Comparison of ENCODE assay signal across 13 cellular contexts in genomic region chr6:52392944-52393343, GRCh38. TPM values are rescaled to one million over a fixed set of nuclear protein-coding genes. Genes with fewer than 3 reads are reported as not detected.
DNase-seq lines count a peak whose midpoint lies in the region; ATAC-seq and TF ChIP-seq lines count a peak whose summit lies in the region.
"Had no signal": no experiment of that assay in that cellular context is flagged by ENCODE, and none has a peak within 500 bp of the region (broad histone marks: within the 10 kb centered on the region; RNA-seq: fewer than 3 reads in every experiment).

No MANE protein-coding gene starts in this region.

- peak overlapping the region; percentile 62 for H3K4me3 Mint-ChIP-seq in activated naive CD8-positive, alpha-beta T cell
- no peak overlapping the region for H3K4me3 Mint-ChIP-seq in type B pancreatic cell

- H3K9me3 Mint-ChIP-seq in activated naive CD8-positive, alpha-beta T cell (ENCODE audit: low read depth) = no peaks in the 10 kb centered on the region
- H3K9me3 Mint-ChIP-seq in type B pancreatic cell = no peaks in the 10 kb centered on the region

- no peaks in the 10 kb centered on the region for H3K27me3 Mint-ChIP-seq in activated naive CD8-positive, alpha-beta T cell
- no peaks in the 10 kb centered on the region for H3K27me3 Mint-ChIP-seq in type B pancreatic cell

- H3K27me3 ChIP-seq in fibroblast of lung (ENCODE audit: control insufficient read depth, insufficient read depth, low read length) = no peaks in the 10 kb centered on the region
- H3K27me3 ChIP-seq: BLaER1 had no signal

- ATAC-seq in GM21381 (IDR thresholded peaks at IDR 0.05; ENCODE audit: unreplicated experiment) = no peak

- H3K4me1 Mint-ChIP-seq in activated naive CD8-positive, alpha-beta T cell (ENCODE audit: low read depth) = peaks cover 96% of the 10 kb centered on the region
- H3K4me1 Mint-ChIP-seq in type B pancreatic cell (ENCODE audit: unreplicated experiment) = peaks cover 17% of the 10 kb centered on the region

- no peaks in the 10 kb centered on the region for H3K79me2 ChIP-seq in fibroblast of lung (ENCODE audit: control insufficient read depth, insufficient read depth, low read length)

- H3K4me3 ChIP-seq in fibroblast of lung (replicated peaks in 1 of 4; ENCODE audit: control extremely low read depth in 1 of 4, insufficient read depth in 1 of 4, low read depth in 3 of 4, low read length in 4 of 4) = no peak overlapping the region
- H3K4me3 ChIP-seq: BLaER1, PC-9 had no signal

- H3K36me3 ChIP-seq in fibroblast of lung (ENCODE audit: control insufficient read depth, insufficient read depth, low read length) = no peaks in the 10 kb centered on the region

- no peak overlapping the region for H2AFZ ChIP-seq in fibroblast of lung (ENCODE audit: low read length)
- H2AFZ ChIP-seq: PC-9 had no signal

- no peak overlapping the region for H3K27ac ChIP-seq in fibroblast of lung (ENCODE audit: insufficient read depth, low read length)
- H3K27ac ChIP-seq: BLaER1, PC-9 had no signal

- TF ChIP-seq CTCF in fibroblast of lung (conservative IDR thresholded peaks at IDR 0.05 in 1 of 2, IDR thresholded peaks at IDR 0.05 in 1 of 2; ENCODE audit: low read depth in 1 of 2, low read length in 2 of 2) (no peak), type B pancreatic cell (conservative IDR thresholded peaks at IDR 0.05) (no peak)

- no peaks in the 10 kb centered on the region for H3K9me3 ChIP-seq in fibroblast of lung (ENCODE audit: control insufficient read depth, insufficient read depth, low read depth, low read length)

- no peaks in the 10 kb centered on the region for H4K20me1 ChIP-seq in fibroblast of lung (ENCODE audit: control insufficient read depth, extremely low read depth, insufficient read depth, low read length)
- H4K20me1 ChIP-seq: BLaER1 had no signal

- peak; percentile 42 for DNase-seq in A172 (ENCODE audit: low spot score)
- DNase-seq in EL = peak; percentile 66
- DNase-seq in fibroblast of lung (ENCODE audit: low read depth in 2 of 2) = peak; percentile 43 to 84
- no peak for DNase-seq in DMS79 (lab: John Stamatoyannopoulos, UW)
- no peak for DNase-seq in type B pancreatic cell (ENCODE audit: extremely low spot score, unreplicated experiment)
- no peak for DNase-seq in NCI-H774 (lab: John Stamatoyannopoulos, UW)
- DNase-seq: erythroblast; PC-9; stimulated activated CD4-positive, alpha-beta T cell treated with anti-CD3 and anti-CD28 coated beads, Interleukin-4, amount 100 ng/mL, for 24 hours; stimulated activated naive CD4-positive, alpha-beta T cell treated with Interleukin-2 at 50 U/mL for 16 hours had no signal

- H3K27ac Mint-ChIP-seq in activated naive CD8-positive, alpha-beta T cell = peak overlapping the region; percentile 93
- no peak overlapping the region for H3K27ac Mint-ChIP-seq in type B pancreatic cell

- no peak overlapping the region for H3K9ac ChIP-seq in fibroblast of lung (ENCODE audit: insufficient read depth, low read length)
- H3K9ac ChIP-seq: BLaER1 had no signal

- peak overlapping the region; percentile 15 for H3K4me2 ChIP-seq in fibroblast of lung (ENCODE audit: extremely low read depth, insufficient read depth, low read length)
- H3K4me2 ChIP-seq: BLaER1, PC-9 had no signal

- H3K36me3 Mint-ChIP-seq in activated naive CD8-positive, alpha-beta T cell = peaks cover 2% of the 10 kb centered on the region
- peaks cover 4% of the 10 kb centered on the region for H3K36me3 Mint-ChIP-seq in type B pancreatic cell

- peaks cover 4% of the 10 kb centered on the region for H3K4me1 ChIP-seq in fibroblast of lung (ENCODE audit: control insufficient read depth, extremely low read depth, insufficient read depth, low read length)

RNA-seq across cellular contexts. Expression of gene EFHC1, which starts 27.2 kb away (rescaled TPM):
- 29.1 and 39.1 TPM in 2 replicates for total RNA-seq in A172 (2014; rRNA removed; shearing (Covaris generic))
- total RNA-seq in fibroblast of lung (22.9 and 29.4 TPM in 2 replicates), type B pancreatic cell (ENCODE audit: low replicate concordance) (23.4 and 54.9 TPM in 2 replicates)
- 29.9 and 32.9 TPM in 2 replicates for polyA plus RNA-seq in fibroblast of lung
- polyA plus RNA-seq in fibroblast of lung (2012) = 24.0 and 24.3 TPM in 2 replicates
- 8.6 and 11.3 TPM in 2 replicates for polyA minus RNA-seq in fibroblast of lung (ENCODE audit: low replicate concordance)

RNA-seq across cellular contexts. Expression of gene PAQR8, which starts 31.0 kb away (rescaled TPM):
- total RNA-seq in A172 (2014; rRNA removed; shearing (Covaris generic)) = 2.7 and 3.6 TPM in 2 replicates
- total RNA-seq in fibroblast of lung (5.1 and 6.1 TPM in 2 replicates), type B pancreatic cell (ENCODE audit: low replicate concordance) (17.6 and 21.2 TPM in 2 replicates)
- polyA plus RNA-seq in fibroblast of lung = 2.6 and 4.3 TPM in 2 replicates
- 2.3 and 3.5 TPM in 2 replicates for polyA plus RNA-seq in fibroblast of lung (2012)
- polyA minus RNA-seq in fibroblast of lung (ENCODE audit: low replicate concordance) = 3.9 and 11.8 TPM in 2 replicates

Comparison
In these comparisons a context has a peak if more than half of its experiments do, and no peak if none do; other contexts are left out.
1. DNase-seq: peak in A172 (single experiment), EL (single experiment) and fibroblast of lung (2 of 2); none in DMS79 (single experiment), type B pancreatic cell (single experiment) and NCI-H774 (single experiment).